Comparison of ENCODE assay signal across 8 cellular contexts in genomic region chr2:171160630-171161424, GRCh38. TPM values are rescaled to one million over a fixed set of nuclear protein-coding genes. Genes with fewer than 3 reads are reported as not detected.
DNase-seq lines count a peak whose midpoint lies in the region; ATAC-seq and TF ChIP-seq lines count a peak whose summit lies in the region.

Gene TLK1 (minus strand): TSS chr2:171160893. CDS start chr2:171160428, 465 bp downstream.

- H4K20me1 ChIP-seq in KMS-11 (ENCODE audit: insufficient read depth) = peaks cover 30% of the 10 kb centered on the region
- H4K20me1 ChIP-seq in neural cell (ENCODE audit: insufficient read depth) = no peaks in the 10 kb centered on the region

- H3K4me1 ChIP-seq in KMS-11 (ENCODE audit: low read depth, poor library complexity, severe bottlenecking) = peaks cover 33% of the 10 kb centered on the region
- H3K4me1 ChIP-seq in stomach = peaks cover 0 to 55% (median 24%) of the 10 kb centered on the region in 4 donors

- peak within 1 kb of the TSS; percentile 85 for H2AFZ ChIP-seq in KMS-11 (ENCODE audit: low read depth)
- peak within 1 kb of the TSS; percentile 61 for H2AFZ ChIP-seq in neural cell (ENCODE audit: low read depth, low read length)

- intact Hi-C loops in stomach (cut with DNase I; ENCODE audit: low total_unique reads) = no loop called here

- H3K79me2 ChIP-seq in KMS-11 (ENCODE audit: insufficient read depth, low read depth) (peaks cover 40% of the 10 kb centered on the region), neural cell (replicated peaks; ENCODE audit: insufficient read depth, low read length) (peaks cover 34% of the 10 kb centered on the region)

- TF ChIP-seq CTCF in KMS-11 (conservative IDR thresholded peaks at IDR 0.05; ENCODE audit: low read depth, low read length) = no peak
- peak; percentile 34 for TF ChIP-seq CTCF in neural cell (IDR thresholded peaks at IDR 0.05; ENCODE audit: poor library complexity, severe bottlenecking)
- TF ChIP-seq CTCF in stomach (IDR thresholded peaks at IDR 0.05) = peak in 1 of 7 experiments; percentile 21

- peak; percentile 60 for ATAC-seq in GM21723 (IDR thresholded peaks at IDR 0.05; ENCODE audit: unreplicated experiment)

- H3K9me3 ChIP-seq in neural cell (ENCODE audit: low read length) = no peaks in the 10 kb centered on the region
- H3K9me3 ChIP-seq in stomach = no peaks in the 10 kb centered on the region

- TF ChIP-seq RAD21 in neural cell (conservative IDR thresholded peaks at IDR 0.05) = peak; percentile 50

- no peaks in the 10 kb centered on the region for H3K27me3 ChIP-seq in KMS-11 (ENCODE audit: insufficient read depth, low read depth)
- H3K27me3 ChIP-seq in neural cell (ENCODE audit: insufficient read depth, low read depth, low read length) = no peaks in the 10 kb centered on the region
- no peaks in the 10 kb centered on the region for H3K27me3 ChIP-seq in stomach

- TF ChIP-seq EP300 in neural cell (conservative IDR thresholded peaks at IDR 0.05; ENCODE audit: poor library complexity, severe bottlenecking) = no peak
- no peak for TF ChIP-seq EP300 in stomach (IDR thresholded peaks at IDR 0.05)

- DNase-seq in DMS79 treated with DMSO at 0.1 percent for 48 hours (lab: John Stamatoyannopoulos, UW) (peak; percentile 80), SHP77 (lab: John Stamatoyannopoulos, UW) (peak; percentile 38 to 52), fibroblast of the conjunctiva (ENCODE audit: low read depth) (peak; percentile 13), stomach (peak; percentile 77)
- DNase-seq in activated effector memory CD4-positive, alpha-beta T cell treated with Interleukin-2 at 50 U/mL for 16 hours = peak; percentile 70

- H3K4me2 ChIP-seq in KMS-11 = peak within 1 kb of the TSS; percentile 82
- peak within 1 kb of the TSS; percentile 27 for H3K4me2 ChIP-seq in neural cell (ENCODE audit: low read length)

- peak within 1 kb of the TSS; percentile 96 for H3K9ac ChIP-seq in KMS-11
- peak within 1 kb of the TSS; percentile 87 for H3K9ac ChIP-seq in neural cell (ENCODE audit: low read length)

- peak within 1 kb of the TSS; percentile 88 for H3K4me3 ChIP-seq in KMS-11 (IDR thresholded peaks at IDR 0.05; ENCODE audit: insufficient read depth, low read depth, low read length)
- H3K4me3 ChIP-seq in neural cell (ENCODE audit: low read length) = peak within 1 kb of the TSS; percentile 88
- H3K4me3 ChIP-seq in stomach = peak within 1 kb of the TSS; percentile 90 to 94 (median 92)

- H3F3A ChIP-seq in neural cell (ENCODE audit: insufficient read depth, low read length, poor library complexity, severe bottlenecking) = no peaks in the 10 kb centered on the region

- 0 to 1% (median 0%) methylated on average over 41 to 106 of the region's 106 CpGs for WGBS in stomach, 5 donors

- peak within 1 kb of the TSS; percentile 98 for H3K27ac ChIP-seq in KMS-11
- H3K27ac ChIP-seq in neural cell (ENCODE audit: low read length) = peak within 1 kb of the TSS; percentile 92
- peak within 1 kb of the TSS; percentile 98 to 99 (median 98) for H3K27ac ChIP-seq in stomach

- H3K9me2 ChIP-seq in neural cell (ENCODE audit: insufficient read depth, low read length) = no peaks in the 10 kb centered on the region

- no peak for TF ChIP-seq POLR2A in stomach (IDR thresholded peaks at IDR 0.05)

- H3K36me3 ChIP-seq in KMS-11 (ENCODE audit: insufficient read depth) = no peaks in the 10 kb centered on the region
- no peaks in the 10 kb centered on the region for H3K36me3 ChIP-seq in neural cell (ENCODE audit: insufficient read depth, low read length)
- H3K36me3 ChIP-seq in stomach = no peaks in the 10 kb centered on the region

TF ChIP-seq in neural cell, 6 proteins besides CTCF, POLR2A, EP300 and RAD21:
- peak; percentile 49 for TF ChIP-seq MXI1 (conservative IDR thresholded peaks at IDR 0.05; ENCODE audit: poor library complexity, severe bottlenecking)
- TF ChIP-seq POLR2AphosphoS5 (IDR thresholded peaks at IDR 0.05) = peak; percentile 22
- TF ChIP-seq SMC3 (conservative IDR thresholded peaks at IDR 0.05; ENCODE audit: poor library complexity) = peak; percentile 29
- no peak for TF ChIP-seq REST (IDR thresholded peaks at IDR 0.05; ENCODE audit: borderline replicate concordance)
- TF ChIP-seq EZH2 (IDR thresholded peaks at IDR 0.05; ENCODE audit: borderline replicate concordance, insufficient read depth, low read length, poor library complexity, severe bottlenecking) = no peak
- peak; percentile 52 for TF ChIP-seq TAF1 (IDR thresholded peaks at IDR 0.05; ENCODE audit: low read depth)
TF ChIP-seq in neural cell: peak in this region for 4.

RNA-seq across cellular contexts. Expression of gene TLK1, which starts in this region (rescaled TPM):
- polyA plus RNA-seq in neural cell (33.1 and 35.1 TPM in 2 replicates), stomach (10 to 100 TPM; 10.1 to 13.7 (median 10.8) TPM)
- 80.3 and 95.5 TPM in 2 replicates for polyA minus RNA-seq in neural cell
- total RNA-seq in stomach = 100 to 1,000 TPM in 1 of 5 donors, 10 to 100 TPM in 4; 11.1 to 135 (median 31.3) TPM

Comparison
In these comparisons a context has a peak if more than half of its experiments do, and no peak if none do; other contexts are left out.
1. Peak in every context shown above with its lines: DNase-seq, ATAC-seq, H3K4me3 ChIP-seq and H3K27ac ChIP-seq.
2. DNase-seq: peak in every context shown above with its lines; median percentile 80 in DMS79 treated with DMSO at 0.1 percent for 48 hours; 77 in stomach; 70 in activated effector memory CD4-positive, alpha-beta T cell treated with Interleukin-2 at 50 U/mL for 16 hours; 45 in SHP77; 13 in fibroblast of the conjunctiva.